Comparison of ENCODE assay signal across 17 cellular contexts in genomic region chr1:7574121-7575040, GRCh38.
A peak's percentile ranks its signal among the peaks of the same experiment; 100 is the strongest.
DNase-seq lines count a peak whose midpoint lies in the region; ATAC-seq, FAIRE-seq and TF ChIP-seq lines count a peak whose summit lies in the region.
"Had no signal": no experiment of that assay in that cellular context is flagged by ENCODE, and none has a peak within 500 bp of the region (broad histone marks: within the 10 kb centered on the region; RNA-seq: fewer than 3 reads in every experiment).

No MANE protein-coding gene starts in this region.

- no peak for TF ChIP-seq RAD21 in SK-N-SH (IDR thresholded peaks at IDR 0.05; ENCODE audit: low read length)
- no peak for TF ChIP-seq RAD21 in HepG2 (CRISPR knock-in tag; IDR thresholded peaks at IDR 0.05)

- DNase-seq in SK-N-SH (no peak), HepG2 (ENCODE audit: low spot score) (no peak), tibial artery (peak; percentile 30 to 84), LoVo (ENCODE audit: low spot score) (no peak)
- DNase-seq: activated CD4-positive, alpha-beta T cell treated with anti-CD3 and anti-CD28 coated beads for 48 hours; activated T-cell treated with anti-CD3 and anti-CD28 coated beads, Interleukin-2, amount 50 U/mL, for 48 hours; HCEC 1CT; NCI-H526; nephron progenitor cell had no signal

- no peak for TF ChIP-seq CTCF in SK-N-SH (IDR thresholded peaks at IDR 0.05)
- no peak for TF ChIP-seq CTCF in VCaP (conservative IDR thresholded peaks at IDR 0.05)
- no peak for TF ChIP-seq CTCF in HepG2 (CRISPR knock-in tag; IDR thresholded peaks at IDR 0.05)
- no peak for TF ChIP-seq CTCF in tibial artery (IDR thresholded peaks at IDR 0.05)

- peaks cover 0 to 31% of the 10 kb centered on the region in 2 experiments; a peak in 1 of 4 replicates for H3K4me1 ChIP-seq in SK-N-SH (ENCODE audit: control insufficient read depth in 1 of 2, insufficient read depth in 2 of 2, low read depth in 1 of 2, low read length in 1 of 2)
- H3K4me1 ChIP-seq in HepG2 (ENCODE audit: insufficient read depth, low read length) = no peaks in the 10 kb centered on the region
- H3K4me1 ChIP-seq in tibial artery = peaks cover 0 to 36% (median 27%) of the 10 kb centered on the region in 4 donors

- no peak overlapping the region for H3K4me2 ChIP-seq in SK-N-SH
- no peak overlapping the region for H3K4me2 ChIP-seq in HepG2 (ENCODE audit: low read depth, low read length)

- no peaks in the 10 kb centered on the region for H3K9me2 ChIP-seq in SK-N-SH

- H4K20me1 ChIP-seq in SK-N-SH (ENCODE audit: insufficient read depth) = no peaks in the 10 kb centered on the region
- no peaks in the 10 kb centered on the region for H4K20me1 ChIP-seq in HepG2 (ENCODE audit: insufficient read depth, low read length)

- POLR2A ChIA-PET in SK-N-SH (lab: Yijun Ruan, JAX) (interaction anchor here (0.6 to 3.2 kb wide), 4 partner anchors 9 to 280 kb away, joined by 3 to 13 read pairs (median 3); no protein-coding TSS in a partner anchor), HepG2 (lab: Yijun Ruan, JAX) (interaction anchor here (0.6 kb wide), 1 partner anchor 19 kb away, joined by 4 read pairs; no protein-coding TSS in a partner anchor)

- H3K4me3 ChIP-seq in SK-N-SH (ENCODE audit: low read depth in 2 of 2, low read length in 1 of 2) (no peak overlapping the region), HepG2 (replicated peaks in 1 of 3; ENCODE audit: insufficient read depth in 1 of 3, low read depth in 2 of 3, low read length in 3 of 3) (no peak overlapping the region), tibial artery (no peak overlapping the region)
- H3K4me3 ChIP-seq: lung, skin epidermis had no signal

- 61% methylated on average over 14 of the region's 26 CpGs for WGBS in SK-N-SH (ENCODE audit: low lambda C conversion rate)
- WGBS in HepG2 (ENCODE audit: low lambda C conversion rate) = 19% methylated on average over 12 of the region's 26 CpGs

- CTCF ChIA-PET in SK-N-SH (lab: Yijun Ruan, JAX) (interaction anchor here (0.8 to 4.1 kb wide), 7 partner anchors 9 to 73 kb away, joined by 3 to 21 read pairs (median 4); no protein-coding TSS in a partner anchor), HepG2 (lab: Yijun Ruan, JAX; ENCODE audit: low intra/inter-chr PET ratio, low total read pairs) (no interaction called here)

- TF ChIP-seq EP300 in SK-N-SH (IDR thresholded peaks at IDR 0.05; ENCODE audit: borderline replicate concordance in 1 of 2, low read depth in 1 of 2, low read length in 1 of 2) = no peak
- no peak for TF ChIP-seq EP300 in HepG2 (IDR thresholded peaks at IDR 0.05; ENCODE audit: low read depth in 2 of 2, low read length in 2 of 2)
- TF ChIP-seq EP300 in HepG2 (CRISPR knock-in tag; IDR thresholded peaks at IDR 0.05; ENCODE audit: borderline replicate concordance) = no peak

- H3K79me2 ChIP-seq in SK-N-SH (ENCODE audit: insufficient read depth) = no peaks in the 10 kb centered on the region
- no peaks in the 10 kb centered on the region for H3K79me2 ChIP-seq in HepG2 (ENCODE audit: insufficient read depth, low read length)

- intact Hi-C loops in HepG2 (cut with micrococcal nuclease; ENCODE audit: unreplicated experiment) (no loop called here), tibial artery (cut with DNase I; ENCODE audit: low total_unique reads) (no loop called here)

- BruUV-seq in HepG2 (replicated peaks; lab: Mats Ljungman, UMichigan) = no TSS peak

- H3K27ac ChIP-seq in SK-N-SH (ENCODE audit: low read depth in 2 of 2, low read length in 1 of 2) (peak overlapping the region in 1 of 2 experiments; percentile 39; a peak in 1 of 4 replicates), VCaP (peak overlapping the region; percentile 97), HepG2 (ENCODE audit: extremely low read length, insufficient read depth, low read length) (no peak overlapping the region), tibial artery (peak overlapping the region; percentile 49 to 70)
- H3K27ac ChIP-seq: skin epidermis had no signal

- in situ Hi-C loops in HepG2 (cut with HindIII; ENCODE audit: extremely low pct_ligation_motif_present, low pct_unique_long_range_greater_than_20kb) = no loop called here

- H3K9ac ChIP-seq in SK-N-SH = no peak overlapping the region
- no peak overlapping the region for H3K9ac ChIP-seq in HepG2 (ENCODE audit: insufficient read depth, low read depth, low read length)

- no peak for TF ChIP-seq POLR2A in HepG2 (IDR thresholded peaks at IDR 0.05; ENCODE audit: insufficient read depth in 1 of 2, low read depth in 2 of 2, low read length in 2 of 2)

- FAIRE-seq in HepG2 (lab: Jason Lieb, UNC) = no peak
- FAIRE-seq: colon had no signal

- no peaks in the 10 kb centered on the region for H3K9me3 ChIP-seq in SK-N-SH
- no peaks in the 10 kb centered on the region for H3K9me3 ChIP-seq in HepG2 (ENCODE audit: low read length)
- H3K9me3 ChIP-seq in tibial artery = no peaks in the 10 kb centered on the region

- H3K27me3 ChIP-seq in SK-N-SH (ENCODE audit: insufficient read depth) = no peaks in the 10 kb centered on the region
- H3K27me3 ChIP-seq in HepG2 (ENCODE audit: control insufficient read depth in 1 of 2, insufficient read depth in 2 of 2, low read length in 2 of 2) = peaks cover 6 to 38% of the 10 kb centered on the region in 2 experiments; a peak in 3 of 5 replicates
- no peaks in the 10 kb centered on the region for H3K27me3 ChIP-seq in tibial artery

- no peaks in the 10 kb centered on the region for H3K36me3 ChIP-seq in SK-N-SH (replicated peaks in 1 of 2; ENCODE audit: control insufficient read depth in 1 of 2, insufficient read depth in 2 of 2, low read length in 1 of 2)
- no peaks in the 10 kb centered on the region for H3K36me3 ChIP-seq in HepG2 (replicated peaks in 1 of 2; ENCODE audit: control insufficient read depth in 1 of 2, insufficient read depth in 2 of 2, low read length in 2 of 2)
- H3K36me3 ChIP-seq in tibial artery = no peaks in the 10 kb centered on the region

- H3F3A ChIP-seq in SK-N-SH (replicated peaks; ENCODE audit: insufficient read depth) = no peaks in the 10 kb centered on the region

- H2AFZ ChIP-seq in SK-N-SH (ENCODE audit: low read depth) = no peak overlapping the region
- H2AFZ ChIP-seq in HepG2 (ENCODE audit: low read length) = no peak overlapping the region

- ATAC-seq in SK-N-SH treated with all-trans-retinoic acid at 6 μM for 48 hours (no peak), HepG2 (peak; percentile 49), HG03108 (IDR thresholded peaks at IDR 0.05; ENCODE audit: unreplicated experiment) (no peak), HG03342 (IDR thresholded peaks at IDR 0.05; ENCODE audit: unreplicated experiment) (no peak)
- ATAC-seq: esophagus mucosa had no signal

TF ChIP-seq in SK-N-SH, 30 proteins besides CTCF, POLR2A, EP300 and RAD21:
- 0 out of 2 replicates have a peak, but pooled peaks have one; percentile 48 for TF ChIP-seq FOXJ3 (CRISPR knock-in tag; IDR thresholded peaks at IDR 0.05)
- TF ChIP-seq FOXM1 (IDR thresholded peaks at IDR 0.05; ENCODE audit: low read depth) = no peak

TF ChIP-seq in SK-N-SH treated with all-trans-retinoic acid at 6 μM for 48 hours, 23 proteins besides CTCF, POLR2A, EP300 and RAD21 (continues in another document):
- TF ChIP-seq TOX (CRISPR knock-in tag; IDR thresholded peaks at IDR 0.05; ENCODE audit: borderline replicate concordance) (no peak), CREB5 (CRISPR knock-in tag; IDR thresholded peaks at IDR 0.05; ENCODE audit: low read depth) (no peak), CSDC2 (CRISPR knock-in tag; IDR thresholded peaks at IDR 0.05) (no peak), SNAI2 (CRISPR knock-in tag; IDR thresholded peaks at IDR 0.05) (no peak), TCF4 (CRISPR knock-in tag; IDR thresholded peaks at IDR 0.05; ENCODE audit: borderline replicate concordance) (no peak), BACH2 (CRISPR knock-in tag; IDR thresholded peaks at IDR 0.05; ENCODE audit: borderline replicate concordance) (no peak)

TF ChIP-seq in HepG2, 621 proteins besides CTCF, POLR2A, EP300 and RAD21:
- peak; percentile 76; the same call in 1 of the 2 replicates for TF ChIP-seq ZNF629 (CRISPR knock-in tag; conservative IDR thresholded peaks at IDR 0.05)
- peak; percentile 81; the same call in 1 of the 2 replicates for TF ChIP-seq MEF2D (CRISPR knock-in tag; IDR thresholded peaks at IDR 0.05)
- TF ChIP-seq ZNF160 (CRISPR knock-in tag; IDR thresholded peaks at IDR 0.05) = no peak
- TF ChIP-seq, protein P1, sequence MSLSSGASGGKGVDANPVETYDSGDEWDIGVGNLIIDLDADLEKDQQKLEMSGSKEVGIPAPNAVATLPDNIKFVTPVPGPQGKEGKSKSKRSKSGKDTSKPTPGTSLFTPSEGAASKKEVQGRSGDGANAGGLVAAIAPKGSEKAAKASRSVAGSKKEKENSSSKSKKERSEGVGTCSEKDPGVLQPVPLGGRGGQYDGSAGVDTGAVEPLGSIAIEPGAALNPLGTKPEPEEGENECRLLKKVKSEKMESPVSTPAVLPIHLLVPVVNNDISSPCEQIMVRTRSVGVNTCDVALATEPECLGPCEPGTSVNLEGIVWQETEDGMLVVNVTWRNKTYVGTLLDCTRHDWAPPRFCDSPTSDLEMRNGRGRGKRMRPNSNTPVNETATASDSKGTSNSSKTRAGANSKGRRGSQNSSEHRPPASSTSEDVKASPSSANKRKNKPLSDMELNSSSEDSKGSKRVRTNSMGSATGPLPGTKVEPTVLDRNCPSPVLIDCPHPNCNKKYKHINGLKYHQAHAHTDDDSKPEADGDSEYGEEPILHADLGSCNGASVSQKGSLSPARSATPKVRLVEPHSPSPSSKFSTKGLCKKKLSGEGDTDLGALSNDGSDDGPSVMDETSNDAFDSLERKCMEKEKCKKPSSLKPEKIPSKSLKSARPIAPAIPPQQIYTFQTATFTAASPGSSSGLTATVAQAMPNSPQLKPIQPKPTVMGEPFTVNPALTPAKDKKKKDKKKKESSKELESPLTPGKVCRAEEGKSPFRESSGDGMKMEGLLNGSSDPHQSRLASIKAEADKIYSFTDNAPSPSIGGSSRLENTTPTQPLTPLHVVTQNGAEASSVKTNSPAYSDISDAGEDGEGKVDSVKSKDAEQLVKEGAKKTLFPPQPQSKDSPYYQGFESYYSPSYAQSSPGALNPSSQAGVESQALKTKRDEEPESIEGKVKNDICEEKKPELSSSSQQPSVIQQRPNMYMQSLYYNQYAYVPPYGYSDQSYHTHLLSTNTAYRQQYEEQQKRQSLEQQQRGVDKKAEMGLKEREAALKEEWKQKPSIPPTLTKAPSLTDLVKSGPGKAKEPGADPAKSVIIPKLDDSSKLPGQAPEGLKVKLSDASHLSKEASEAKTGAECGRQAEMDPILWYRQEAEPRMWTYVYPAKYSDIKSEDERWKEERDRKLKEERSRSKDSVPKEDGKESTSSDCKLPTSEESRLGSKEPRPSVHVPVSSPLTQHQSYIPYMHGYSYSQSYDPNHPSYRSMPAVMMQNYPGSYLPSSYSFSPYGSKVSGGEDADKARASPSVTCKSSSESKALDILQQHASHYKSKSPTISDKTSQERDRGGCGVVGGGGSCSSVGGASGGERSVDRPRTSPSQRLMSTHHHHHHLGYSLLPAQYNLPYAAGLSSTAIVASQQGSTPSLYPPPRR (CRISPR knock-in tag; IDR thresholded peaks at IDR 0.05; ENCODE audit: borderline replicate concordance) = no peak
- no peak for TF ChIP-seq RORA (CRISPR knock-in tag; IDR thresholded peaks at IDR 0.05)
- TF ChIP-seq KLF6 (CRISPR knock-in tag; IDR thresholded peaks at IDR 0.05) = no peak
- TF ChIP-seq ZNF10 (CRISPR knock-in tag; IDR thresholded peaks at IDR 0.05; ENCODE audit: borderline replicate concordance, low read depth) = no peak

Comparison
In these comparisons a context has a peak if more than half of its experiments do, and no peak if none do; other contexts are left out.
1. DNase-seq: peak in tibial artery (2 of 2); none in SK-N-SH (single experiment), HepG2 (single experiment) and LoVo (single experiment).
2. Of the 25 proteins assayed by ChIP-seq in both HepG2 and SK-N-SH: peak only in HepG2: none; only in SK-N-SH: FOXJ3; in both: none; in neither: 24.